9 cellular contexts compared by ENCODE assay signal in genomic region chrX:13220916-13221315, GRCh38.
A peak's percentile ranks its signal among the peaks of the same experiment; 100 is the strongest.
DNase-seq lines count a peak whose midpoint lies in the region; ATAC-seq, FAIRE-seq and TF ChIP-seq lines count a peak whose summit lies in the region.
"Had no signal": no experiment of that assay in that cellular context is flagged by ENCODE, and none has a peak within 500 bp of the region (broad histone marks: within the 10 kb centered on the region; RNA-seq: fewer than 3 reads in every experiment).

No MANE protein-coding gene starts in this region.

- TF ChIP-seq CTCF in smooth muscle cell (IDR thresholded peaks at IDR 0.05; ENCODE audit: borderline replicate concordance, insufficient read depth, poor library complexity, severe bottlenecking) = no peak

- peak; percentile 98 for FAIRE-seq in GM19239 (lab: Jason Lieb, UNC)
- FAIRE-seq: endometrium had no signal

- peak overlapping the region; percentile 46; the same call in 1 of the 2 replicates for H3K27ac ChIP-seq in SJSA1
- peak overlapping the region; percentile 74 for H3K27ac ChIP-seq in smooth muscle cell (ENCODE audit: low read depth)

- H3K9ac ChIP-seq in smooth muscle cell (ENCODE audit: low read depth) = no peak overlapping the region

- WGBS in smooth muscle cell (ENCODE audit: low lambda C conversion rate) = 12% methylated on average over 4 of the region's 4 CpGs

- H3K4me1 ChIP-seq in SJSA1 (replicated peaks) (peaks cover 48% of the 10 kb centered on the region), smooth muscle cell (ENCODE audit: low read depth) (peaks cover 17% of the 10 kb centered on the region)

- H3K36me3 ChIP-seq in SJSA1 (no peaks in the 10 kb centered on the region), smooth muscle cell (ENCODE audit: low read depth) (no peaks in the 10 kb centered on the region)

- ATAC-seq in HG02981 (IDR thresholded peaks at IDR 0.05; ENCODE audit: unreplicated experiment) (no peak), GM21367 (IDR thresholded peaks at IDR 0.05; ENCODE audit: unreplicated experiment) (no peak)

- no peaks in the 10 kb centered on the region for H4K20me1 ChIP-seq in smooth muscle cell (ENCODE audit: low read depth)

- H2AFZ ChIP-seq in smooth muscle cell (ENCODE audit: low read depth) = no peak overlapping the region

- peaks cover 7% of the 10 kb centered on the region for H3F3A ChIP-seq in smooth muscle cell (ENCODE audit: low read depth)

- H3K4me3 ChIP-seq in SJSA1 (no peak overlapping the region), smooth muscle cell (no peak overlapping the region)
- H3K4me3 ChIP-seq: lung had no signal

- no peaks in the 10 kb centered on the region for H3K9me3 ChIP-seq in SJSA1 (replicated peaks)
- no peaks in the 10 kb centered on the region for H3K9me3 ChIP-seq in smooth muscle cell (replicated peaks; ENCODE audit: low read depth)

- H3K4me2 ChIP-seq in smooth muscle cell = peak overlapping the region; percentile 39

- DNase-seq in GM19239 (ENCODE audit: insufficient read length, low spot score) (no peak), SJSA1 (ENCODE audit: low read depth in 1 of 2, low spot score in 2 of 2) (no peak), fibroblast of peridontal ligament (ENCODE audit: extremely low read depth) (peak; percentile 44), smooth muscle cell (lab: John Stamatoyannopoulos, UW; ENCODE audit: unreplicated experiment) (no peak), NCI-H2227 (lab: John Stamatoyannopoulos, UW; ENCODE audit: unreplicated experiment) (no peak)

- H3K79me2 ChIP-seq in smooth muscle cell (ENCODE audit: low read depth) = no peaks in the 10 kb centered on the region

- H3K27me3 ChIP-seq in SJSA1 (replicated peaks) = no peaks in the 10 kb centered on the region
- no peaks in the 10 kb centered on the region for H3K27me3 ChIP-seq in smooth muscle cell (ENCODE audit: low read depth)
